1 cellular context compared by ENCODE assay signal in the genomic region with DNA sequence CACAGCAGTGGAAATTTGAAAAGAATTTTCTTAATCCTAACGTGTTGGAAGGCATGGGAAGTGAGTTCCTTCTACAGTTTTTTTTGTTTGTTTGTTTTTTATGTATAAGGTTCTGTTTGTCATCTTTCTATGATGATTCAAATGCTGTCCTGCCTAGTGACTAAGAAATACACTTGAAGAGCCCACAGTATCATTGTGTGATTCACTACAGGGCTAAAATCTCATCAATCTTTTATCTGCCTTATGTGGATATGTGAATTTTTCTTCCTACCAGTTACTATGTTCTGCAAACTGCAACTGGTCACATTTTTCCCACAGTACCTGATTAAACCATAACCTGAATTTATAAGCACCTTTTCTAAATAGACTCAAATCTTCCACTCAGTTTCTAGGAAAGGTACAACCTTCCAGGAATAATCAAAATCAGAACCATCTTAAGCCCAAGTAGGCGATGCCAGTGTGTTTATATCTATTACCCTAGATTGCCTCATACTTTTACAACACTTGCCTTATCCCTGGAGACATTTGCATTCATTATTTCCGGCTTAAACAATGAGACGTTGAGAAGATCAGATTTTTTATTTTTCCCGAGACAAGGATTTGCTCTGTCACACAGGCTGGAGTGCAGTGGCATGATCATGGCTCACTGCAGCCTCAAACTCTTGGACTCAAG.
TF ChIP-seq lines count a peak whose summit lies in the region.

No MANE protein-coding gene starts in this region.

TF ChIP-seq in WTC11, 78 proteins besides CTCF, POLR2A, EP300 and RAD21 (continued from another document):
- TF ChIP-seq, protein P1, sequence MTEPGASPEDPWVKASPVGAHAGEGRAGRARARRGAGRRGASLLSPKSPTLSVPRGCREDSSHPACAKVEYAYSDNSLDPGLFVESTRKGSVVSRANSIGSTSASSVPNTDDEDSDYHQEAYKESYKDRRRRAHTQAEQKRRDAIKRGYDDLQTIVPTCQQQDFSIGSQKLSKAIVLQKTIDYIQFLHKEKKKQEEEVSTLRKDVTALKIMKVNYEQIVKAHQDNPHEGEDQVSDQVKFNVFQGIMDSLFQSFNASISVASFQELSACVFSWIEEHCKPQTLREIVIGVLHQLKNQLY (CRISPR knock-in tag; IDR thresholded peaks at IDR 0.05), result no peak
- TF ChIP-seq HMGA2 (CRISPR knock-in tag; IDR thresholded peaks at IDR 0.05) (no peak), TEAD1 (CRISPR knock-in tag; IDR thresholded peaks at IDR 0.05) (no peak), JUN (CRISPR knock-in tag; IDR thresholded peaks at IDR 0.05) (no peak)
